9 cellular contexts compared by ENCODE assay signal in the genomic region with DNA sequence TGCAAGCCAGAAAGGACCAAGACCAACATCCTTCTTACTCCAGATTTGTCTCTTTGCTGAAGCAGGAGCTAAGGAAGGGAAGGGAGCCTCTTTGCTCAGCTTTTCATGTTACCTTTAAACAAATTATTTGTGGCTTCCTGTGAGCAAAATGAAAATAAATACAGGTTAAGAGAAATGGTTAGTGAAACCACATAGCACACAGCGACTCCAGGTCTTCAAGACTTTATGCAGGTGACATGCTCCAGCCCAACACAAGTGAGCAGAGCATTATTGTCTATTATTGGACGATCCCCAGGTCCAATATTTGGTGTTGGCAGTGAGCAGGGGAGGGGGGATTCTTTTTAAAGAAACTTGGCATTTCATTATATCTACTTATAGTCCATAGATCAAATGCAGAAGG. TPM values are rescaled to one million over a fixed set of nuclear protein-coding genes. Genes with fewer than 3 reads are reported as not detected.
"Had no signal": no experiment of that assay in that cellular context is flagged by ENCODE, and none has a peak within 500 bp of the region (broad histone marks: within the 10 kb centered on the region; RNA-seq: fewer than 3 reads in every experiment).

No MANE protein-coding gene starts in this region.

- H3K4me3 ChIP-seq: GM12878 had no signal

- DNase-seq: GDM1, GF-D8 had no signal

- ATAC-seq: GM12878 had no signal

- FAIRE-seq: G401.6, GM12878, GM12891, GM12892, GM18507, GM19239 had no signal

RNA-seq across cellular contexts. Expression of a gene that starts 53.3 kb away (rescaled TPM):
- total RNA-seq: G401 had no signal
